ENCODE assay signal across 8 cellular contexts in the genomic region with DNA sequence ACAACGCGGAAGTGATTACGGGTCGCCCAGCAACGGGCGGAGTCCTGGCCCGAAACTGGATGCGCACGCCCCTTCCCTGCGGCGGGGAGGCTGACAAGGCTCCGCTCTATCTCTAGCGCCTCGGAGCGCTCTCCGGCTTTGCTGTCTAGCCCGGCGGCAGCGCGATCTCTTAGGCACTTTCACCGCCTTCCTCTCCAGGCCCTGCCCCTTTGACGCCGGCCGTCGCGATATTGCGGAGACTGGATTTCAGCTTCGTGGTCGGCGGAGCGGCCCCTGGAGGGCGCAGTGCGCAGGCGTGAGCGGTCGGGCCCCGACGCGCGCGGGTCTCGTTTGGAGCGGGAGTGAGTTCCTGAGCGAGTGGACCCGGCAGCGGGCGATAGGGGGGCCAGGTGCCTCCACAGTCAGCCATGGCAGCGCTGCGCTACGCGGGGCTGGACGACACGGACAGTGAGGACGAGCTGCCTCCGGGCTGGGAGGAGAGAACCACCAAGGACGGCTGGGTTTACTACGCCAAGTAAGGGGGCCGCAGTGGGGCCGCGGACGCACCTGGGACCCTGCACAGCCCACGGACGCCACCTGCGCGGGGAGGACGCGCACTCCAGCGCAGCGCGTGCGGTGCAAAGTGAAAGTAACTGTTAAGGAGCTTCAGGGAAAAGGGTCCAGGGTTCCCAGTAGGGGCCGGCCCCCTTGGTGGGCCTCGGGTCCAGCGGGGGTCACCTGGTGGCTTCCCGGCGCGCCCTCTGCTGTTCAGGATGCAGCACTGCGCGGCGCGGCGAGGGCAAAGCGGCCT. TPM values are rescaled to one million over a fixed set of nuclear protein-coding genes. Genes with fewer than 3 reads are reported as not detected.
DNase-seq lines count a peak whose midpoint lies in the region; ATAC-seq and TF ChIP-seq lines count a peak whose summit lies in the region.

A gene (plus strand): TSS at position 283 of the 790 bp plus-strand sequence.

- WGBS in GM23248 (ENCODE audit: low coverage in 1 of 2, low lambda C conversion rate in 2 of 2, missing lambda C conversion rate in 2 of 2), 2 experiments: 1% methylated on average over 73 to 80 of the region's 83 CpGs

- H3K9me3 Mint-ChIP-seq in naive thymus-derived CD8-positive, alpha-beta T cell: peaks cover 0 to 2% (median 0%) of the 10 kb centered on the region in 9 donors

- peak; percentile 93 to 95 for ATAC-seq in naive thymus-derived CD8-positive, alpha-beta T cell

- peak within 1 kb of the TSS; percentile 88 to 95 (median 92) for H3K4me3 Mint-ChIP-seq in naive thymus-derived CD8-positive, alpha-beta T cell

- in situ Hi-C loops in GM23248 (cut with MboI): no loop called here

- peaks cover 19 to 33% (median 27%) of the 10 kb centered on the region in 4 donors for H3K4me1 Mint-ChIP-seq in naive thymus-derived CD8-positive, alpha-beta T cell

- H3K79me2 ChIP-seq in GM23248 (ENCODE audit: insufficient read depth) (no peaks in the 10 kb centered on the region), fibroblast of lung (ENCODE audit: control insufficient read depth, insufficient read depth, low read length) (no peaks in the 10 kb centered on the region)

- H3K27me3 Mint-ChIP-seq in naive thymus-derived CD8-positive, alpha-beta T cell: peaks cover 0 to 4% (median 1%) of the 10 kb centered on the region in 5 donors

- no peaks in the 10 kb centered on the region for H3F3A ChIP-seq in GM23248 (ENCODE audit: insufficient read depth)

- H3K4me2 ChIP-seq in GM23248 (ENCODE audit: unreplicated experiment) (peak within 1 kb of the TSS; percentile 97), fibroblast of lung (ENCODE audit: extremely low read depth, insufficient read depth, low read length) (peak within 1 kb of the TSS; percentile 92)

- H3K36me3 ChIP-seq in GM23248 (ENCODE audit: low read depth) (no peaks in the 10 kb centered on the region), fibroblast of lung (ENCODE audit: control insufficient read depth, insufficient read depth, low read length) (no peaks in the 10 kb centered on the region)

- H2AFZ ChIP-seq in GM23248 (peak within 1 kb of the TSS; percentile 100), fibroblast of lung (ENCODE audit: low read length) (peak within 1 kb of the TSS; percentile 98)

- H3K4me3 ChIP-seq in GM23248: peak within 1 kb of the TSS; percentile 94
- H3K4me3 ChIP-seq in fibroblast of lung (replicated peaks in 1 of 4; ENCODE audit: control extremely low read depth in 1 of 4, insufficient read depth in 1 of 4, low read depth in 3 of 4, low read length in 4 of 4): peak within 1 kb of the TSS; percentile 73 to 100 (median 96)

- TF ChIP-seq CTCF in fibroblast of lung (conservative IDR thresholded peaks at IDR 0.05 in 1 of 2, IDR thresholded peaks at IDR 0.05 in 1 of 2; ENCODE audit: low read depth in 1 of 2, low read length in 2 of 2): peak; percentile 71 to 73

- H3K9me3 ChIP-seq in GM23248 (ENCODE audit: low read depth) (no peaks in the 10 kb centered on the region), fibroblast of lung (ENCODE audit: control insufficient read depth, insufficient read depth, low read depth, low read length) (no peaks in the 10 kb centered on the region)

- no peaks in the 10 kb centered on the region for H3K9me2 ChIP-seq in GM23248 (ENCODE audit: insufficient read depth)

- H4K20me1 ChIP-seq in GM23248 (ENCODE audit: insufficient read depth) (no peaks in the 10 kb centered on the region), fibroblast of lung (ENCODE audit: control insufficient read depth, extremely low read depth, insufficient read depth, low read length) (no peaks in the 10 kb centered on the region)

- H3K9ac ChIP-seq in GM23248 (peak within 1 kb of the TSS; percentile 89), fibroblast of lung (ENCODE audit: insufficient read depth, low read length) (peak within 1 kb of the TSS; percentile 84)

- DNase-seq in EH (ENCODE audit: low read depth) (peak; percentile 99), GM23248 (peak; percentile 100), Kasumi-1 (lab: John Stamatoyannopoulos, UW) (peak; percentile 98), RPMI8226 (peak; percentile 99), fibroblast of lung (ENCODE audit: low read depth in 2 of 2) (peak; percentile 99)
- DNase-seq in activated T-helper 1 cell treated with anti-CD3 and anti-CD28 coated beads, Interleukin-2, amount 50 U/mL, for 16 hours (ENCODE audit: low read depth in 1 of 2, low spot score in 1 of 2): peak; percentile 88 to 94
- DNase-seq in naive thymus-derived CD8-positive, alpha-beta T cell: peak; percentile 91 to 98 (median 96)
- DNase-seq in stimulated activated naive CD4-positive, alpha-beta T cell (lab: John Stamatoyannopoulos, UW): peak; percentile 94 to 97 (median 96)

- peak within 1 kb of the TSS; percentile 92 to 98 (median 96) for H3K27ac Mint-ChIP-seq in naive thymus-derived CD8-positive, alpha-beta T cell

- H3K27ac ChIP-seq in GM23248: peak within 1 kb of the TSS; percentile 66
- peak within 1 kb of the TSS; percentile 84 for H3K27ac ChIP-seq in fibroblast of lung (ENCODE audit: insufficient read depth, low read length)

- H3K4me1 ChIP-seq in GM23248 (ENCODE audit: insufficient read depth): no peaks in the 10 kb centered on the region
- no peaks in the 10 kb centered on the region for H3K4me1 ChIP-seq in fibroblast of lung (ENCODE audit: control insufficient read depth, extremely low read depth, insufficient read depth, low read length)

- H3K36me3 Mint-ChIP-seq in naive thymus-derived CD8-positive, alpha-beta T cell: no peaks in the 10 kb centered on the region

- no peaks in the 10 kb centered on the region; the same call in 1 of the 2 replicates for H3K27me3 ChIP-seq in GM23248 (replicated peaks; ENCODE audit: insufficient read depth)
- H3K27me3 ChIP-seq in fibroblast of lung (ENCODE audit: control insufficient read depth, insufficient read depth, low read length): no peaks in the 10 kb centered on the region

- POLR2A ChIA-PET in naive thymus-derived CD8-positive, alpha-beta T cell (lab: Charles Lee): interaction anchor here (0.6 to 2.3 kb wide), 5 partner anchors 11 to 909 kb away, joined by 3 to 9 read pairs (median 3); a partner anchor contains a TSS

RNA-seq across cellular contexts. Expression of the gene that starts here (rescaled TPM):
- 6.6 and 20.7 TPM in 2 replicates for total RNA-seq in GM23248 (2014; rRNA removed; shearing (Covaris generic))
- 3.8 and 4.5 TPM in 2 replicates for polyA plus RNA-seq in GM23248 (2016; fragmentation: Nextera tagmentation; extraction: Ambion mirVana)
- 16.3 and 18.2 TPM in 2 replicates for total RNA-seq in fibroblast of lung
- 5.6 and 6.6 TPM in 2 replicates for polyA plus RNA-seq in fibroblast of lung
- 5.2 and 7.5 TPM in 2 replicates for polyA plus RNA-seq in fibroblast of lung (2012)
- 3.4 and 6.4 TPM in 2 replicates for polyA minus RNA-seq in fibroblast of lung (ENCODE audit: low replicate concordance)
- 10 to 100 TPM; 18.2 to 21.2 TPM for total RNA-seq in naive thymus-derived CD8-positive, alpha-beta T cell
- polyA plus RNA-seq in naive thymus-derived CD8-positive, alpha-beta T cell: 10 to 100 TPM; 13.4 to 18.4 (median 16.4) TPM

Comparison
In these comparisons a context has a peak if more than half of its experiments do, and no peak if none do; other contexts are left out.
1. Peak in every context shown above with its lines: DNase-seq, ATAC-seq, H3K4me3 ChIP-seq and H3K27ac ChIP-seq.